12 cellular contexts compared by ENCODE assay signal in the genomic region with DNA sequence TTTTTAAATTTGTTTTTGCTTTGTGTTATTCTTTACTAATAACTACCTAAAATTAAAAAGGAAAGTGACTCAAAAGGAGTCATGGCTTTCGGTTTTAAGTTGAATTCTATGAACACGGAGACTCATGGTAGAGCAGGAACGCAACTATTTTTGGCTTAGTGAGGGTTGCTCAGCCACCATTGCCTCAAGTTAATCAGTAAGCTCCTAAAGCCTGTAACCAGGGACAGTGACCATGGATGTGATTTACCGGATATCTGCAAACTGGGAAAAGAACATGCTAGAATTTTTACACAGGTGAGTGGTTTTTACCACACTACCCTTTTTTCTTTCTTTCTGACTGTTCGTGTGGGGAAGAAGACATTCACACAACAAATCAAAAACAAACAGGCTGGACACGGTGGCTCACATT. TPM values are rescaled to one million over a fixed set of nuclear protein-coding genes. Genes with fewer than 3 reads are reported as not detected.
DNase-seq lines count a peak whose midpoint lies in the region; ATAC-seq, FAIRE-seq and TF ChIP-seq lines count a peak whose summit lies in the region.
"Had no signal": no experiment of that assay in that cellular context is flagged by ENCODE, and none has a peak within 500 bp of the region (broad histone marks: within the 10 kb centered on the region; RNA-seq: fewer than 3 reads in every experiment).

No MANE protein-coding gene starts in this region.

- H3K4me3 ChIP-seq in GM12878 (peak overlapping the region; percentile 51), endodermal cell (ENCODE audit: low read length) (no peak overlapping the region)
- H3K4me3 ChIP-seq: thoracic aorta had no signal

- FAIRE-seq in GM12878 (lab: Jason Lieb, UNC) = peak; percentile 93

- H3K36me3 ChIP-seq in GM12878 (ENCODE audit: control insufficient read depth in 2 of 2, insufficient read depth in 2 of 2, low read length in 1 of 2) = no peaks in the 10 kb centered on the region
- no peaks in the 10 kb centered on the region for H3K36me3 ChIP-seq in endodermal cell (ENCODE audit: control insufficient read depth, insufficient read depth, low read length)
- H3K36me3 ChIP-seq: thoracic aorta had no signal

- no peaks in the 10 kb centered on the region for H3K9me3 Mint-ChIP-seq in endodermal cell
- H3K9me3 Mint-ChIP-seq: activated T-helper 1 cell treated with anti-CD3 and anti-CD28 coated beads, Interleukin-12 subunit alpha, Interleukin-12 subunit beta, Interleukin-2, Interleukin-4 antibody, amounts not matched to agents 30 ng/mL and 10 ng/mL and 1 ng/mL, durations not matched to agents 14 hours and 24 hours and 36 hours; CD14-positive monocyte had no signal

- WGBS in GM12878 (ENCODE audit: insufficient coverage, insufficient replicate concordance, low lambda C conversion rate, missing lambda C conversion rate) = under 1% methylated on average over 6 of the region's 6 CpGs
- 92 to 100% methylated on average over 4 to 6 of the region's 6 CpGs for WGBS in endodermal cell (ENCODE audit: insufficient coverage in 1 of 2, insufficient read length in 1 of 2), 2 experiments

- BruUV-seq in GM12878 (replicated peaks; lab: Mats Ljungman, UMichigan) = no TSS peak

- H4K20me1 ChIP-seq in GM12878 (ENCODE audit: control insufficient read depth, insufficient read depth) = no peaks in the 10 kb centered on the region

- no peak overlapping the region for H3K4me3 Mint-ChIP-seq in endodermal cell
- H3K4me3 Mint-ChIP-seq: activated T-helper 1 cell treated with anti-CD3 and anti-CD28 coated beads, Interleukin-12 subunit alpha, Interleukin-12 subunit beta, Interleukin-2, Interleukin-4 antibody, amounts not matched to agents 30 ng/mL and 10 ng/mL and 1 ng/mL, durations not matched to agents 14 hours and 24 hours and 36 hours; CD14-positive monocyte had no signal

- CTCF ChIA-PET in GM12878 (lab: Yijun Ruan, JAX) = interaction anchor here (0.8 to 2.8 kb wide), 15 partner anchors 9 to 431 kb away, joined by 3 to 21 read pairs (median 9); a partner anchor contains a TSS

- intact Hi-C loops in GM12878 (cut with micrococcal nuclease; ENCODE audit: unreplicated experiment) = loop anchor here (2.0 to 5.0 kb wide), 4 partner anchors 58 to 438 kb away; no protein-coding TSS in a partner anchor

- RAD21 ChIA-PET in GM12878 (lab: Charles Lee; ENCODE audit: unreplicated experiment) = interaction anchor here (0.8 to 3.0 kb wide), 11 partner anchors 9 to 440 kb away, joined by 3 to 21 read pairs (median 7); no protein-coding TSS in a partner anchor

- TF ChIP-seq RAD21 in GM12878 (IDR thresholded peaks at IDR 0.05; ENCODE audit: insufficient read depth, low read depth, low read length) = no peak

- H3K27ac ChIP-seq in GM12878 (ENCODE audit: control insufficient read depth, insufficient read depth) (peak overlapping the region; percentile 83), endodermal cell (ENCODE audit: low read depth, low read length) (no peak overlapping the region)
- H3K27ac ChIP-seq: thoracic aorta had no signal

- TF ChIP-seq POLR2A in GM18505 (IDR thresholded peaks at IDR 0.05; ENCODE audit: borderline replicate concordance, extremely low read depth, insufficient read depth, insufficient read length) (no peak), GM12878 (IDR thresholded peaks at IDR 0.05; ENCODE audit: low read depth, low read length) (0 out of 2 replicates have a peak, but pooled peaks have one; percentile 19)

- H3K79me2 ChIP-seq in GM12878 (ENCODE audit: control insufficient read depth, insufficient read depth, low read length) = no peaks in the 10 kb centered on the region

- H3K27me3 ChIP-seq in GM12878 (replicated peaks in 1 of 2; ENCODE audit: control insufficient read depth in 2 of 2, insufficient read depth in 2 of 2, low read length in 1 of 2) = no peaks in the 10 kb centered on the region
- H3K27me3 ChIP-seq in endodermal cell (ENCODE audit: control insufficient read depth, insufficient read depth, low read length, poor library complexity, severe bottlenecking) = no peaks in the 10 kb centered on the region

- H3K9ac ChIP-seq in GM12878 (ENCODE audit: control insufficient read depth, insufficient read depth, low read length) = peak overlapping the region; percentile 57
- H3K9ac ChIP-seq in endodermal cell (ENCODE audit: extremely low read depth, low read length, poor library complexity, severe bottlenecking) = no peak overlapping the region

- peak; percentile 45 to 67; a peak in 3 of 4 replicates for TF ChIP-seq EP300 in GM12878 (IDR thresholded peaks at IDR 0.05; ENCODE audit: borderline replicate concordance in 1 of 2, control insufficient read depth in 1 of 2, low read depth in 2 of 2, low read length in 2 of 2)

- H3K4me2 ChIP-seq in GM12878 (ENCODE audit: control insufficient read depth, insufficient read depth) = peak overlapping the region; percentile 81

- POLR2A ChIA-PET in GM12878 (lab: Charles Lee) = interaction anchor here (1.7 kb wide), 1 partner anchor 21 kb away, joined by 6 read pairs; no protein-coding TSS in a partner anchor

- H3K36me3 Mint-ChIP-seq in endodermal cell (ENCODE audit: low read depth) = no peaks in the 10 kb centered on the region
- H3K36me3 Mint-ChIP-seq: CD14-positive monocyte had no signal

- no peak for TF ChIP-seq CTCF in GM12878 (IDR thresholded peaks at IDR 0.05 in 2 of 3, conservative IDR thresholded peaks at IDR 0.05 in 1 of 3; ENCODE audit: control insufficient read depth in 2 of 3, extremely low read depth in 1 of 3, insufficient read depth in 1 of 3, low read depth in 3 of 3, low read length in 3 of 3)
- no peak for TF ChIP-seq CTCF in endodermal cell (conservative IDR thresholded peaks at IDR 0.05)

- H3K4me1 Mint-ChIP-seq in endodermal cell = peaks cover 2% of the 10 kb centered on the region

- in situ Hi-C loops in GM12878 (cut with MboI) = no loop called here

- no peaks in the 10 kb centered on the region for H3K27me3 Mint-ChIP-seq in endodermal cell (ENCODE audit: insufficient read depth)

- DNase-seq in GM12878 (ENCODE audit: low read depth, low spot score) (peak; percentile 85), occipital lobe (lab: John Stamatoyannopoulos, UW) (no peak), endodermal cell (no peak), NCI-H1694 treated with DMSO at 0.1 percent for 48 hours (lab: John Stamatoyannopoulos, UW) (no peak), medulla oblongata (ENCODE audit: extremely low spot score) (no peak)
- DNase-seq: NCI-H1105 had no signal

- H2AFZ ChIP-seq in GM12878 (ENCODE audit: control insufficient read depth, low read depth, low read length) = peak overlapping the region; percentile 13

- H3K4me1 ChIP-seq in GM12878 (ENCODE audit: control insufficient read depth, insufficient read depth, low read length) (peaks cover 17% of the 10 kb centered on the region), endodermal cell (ENCODE audit: control insufficient read depth, insufficient read depth, low read length) (no peaks in the 10 kb centered on the region)

- H3K9me3 ChIP-seq in GM12878 (replicated peaks; ENCODE audit: control insufficient read depth, insufficient read depth, low read length) = no peaks in the 10 kb centered on the region; the same call in 2 of the 3 replicates
- H3K9me3 ChIP-seq in endodermal cell (ENCODE audit: control insufficient read depth, low read length) = no peaks in the 10 kb centered on the region
- H3K9me3 ChIP-seq: thoracic aorta had no signal

- ATAC-seq in GM18505 (IDR thresholded peaks at IDR 0.05; ENCODE audit: unreplicated experiment) (peak; percentile 71), GM19467 (IDR thresholded peaks at IDR 0.05; ENCODE audit: unreplicated experiment) (peak; percentile 85), HG02970 (IDR thresholded peaks at IDR 0.05; ENCODE audit: low FRiP score, unreplicated experiment) (peak; percentile 63), GM12878 (peak; percentile 92)

- H3K27ac Mint-ChIP-seq in endodermal cell = no peak overlapping the region
- H3K27ac Mint-ChIP-seq: activated T-helper 1 cell treated with anti-CD3 and anti-CD28 coated beads, Interleukin-12 subunit alpha, Interleukin-12 subunit beta, Interleukin-2, Interleukin-4 antibody, amounts not matched to agents 30 ng/mL and 10 ng/mL and 1 ng/mL, durations not matched to agents 14 hours and 24 hours and 36 hours had no signal

- SMC1A ChIA-PET in GM12878 (lab: Charles Lee; ENCODE audit: uncharacterized antibody, unreplicated experiment) = interaction anchor here (0.8 to 2.6 kb wide), 18 partner anchors 17 to 273 kb away, joined by 3 to 17 read pairs (median 3); a partner anchor contains a TSS

TF ChIP-seq in GM12878, 131 proteins besides CTCF, POLR2A, EP300 and RAD21 (continues in another document):
- TF ChIP-seq STAT3 (IDR thresholded peaks at IDR 0.05; ENCODE audit: low read depth, low read length) (0 out of 2 replicates have a peak, but pooled peaks have one; percentile 26), MTA2 (IDR thresholded peaks at IDR 0.05; ENCODE audit: low read depth) (peak; percentile 76; the same call in 1 of the 2 replicates)
- TF ChIP-seq, protein P1, sequence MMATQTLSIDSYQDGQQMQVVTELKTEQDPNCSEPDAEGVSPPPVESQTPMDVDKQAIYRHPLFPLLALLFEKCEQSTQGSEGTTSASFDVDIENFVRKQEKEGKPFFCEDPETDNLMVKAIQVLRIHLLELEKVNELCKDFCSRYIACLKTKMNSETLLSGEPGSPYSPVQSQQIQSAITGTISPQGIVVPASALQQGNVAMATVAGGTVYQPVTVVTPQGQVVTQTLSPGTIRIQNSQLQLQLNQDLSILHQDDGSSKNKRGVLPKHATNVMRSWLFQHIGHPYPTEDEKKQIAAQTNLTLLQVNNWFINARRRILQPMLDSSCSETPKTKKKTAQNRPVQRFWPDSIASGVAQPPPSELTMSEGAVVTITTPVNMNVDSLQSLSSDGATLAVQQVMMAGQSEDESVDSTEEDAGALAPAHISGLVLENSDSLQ (IDR thresholded peaks at IDR 0.05) = no peak; the same call in 1 of the 2 replicates

RNA-seq across cellular contexts. Expression of a gene that starts 11.8 kb away (rescaled TPM):
- total RNA-seq in GM12878 (2013; cell fraction: nucleolus; rRNA removed) = 14.9 and 17.1 TPM in 2 replicates
- 61.1 and 71.6 TPM in 2 replicates for total RNA-seq in GM12878 (2014; rRNA removed)
- 51.1 and 54.0 TPM in 2 replicates for total RNA-seq in GM12878 (2014; rRNA removed; fragmentation: Illumina TruSeq; extraction: Trizol)
- total RNA-seq in GM12878 (2021) = 58.3 and 61.4 TPM in 2 replicates
- polyA plus RNA-seq in GM12878 (2011; ENCODE audit: low read depth) = 50.0 TPM
- polyA plus RNA-seq in GM12878 (2011; rRNA removed) = 0.97 and 2.5 TPM in 2 replicates
- 2.2 and 2.6 TPM in 2 replicates for polyA plus RNA-seq in GM12878 (2011; cell fraction: cytosol; rRNA removed)
- polyA plus RNA-seq in GM12878 (2011; cell fraction: nucleus; rRNA removed) = 2.5 and 2.6 TPM in 2 replicates
- 58.3 and 69.9 TPM in 2 replicates for polyA plus RNA-seq in GM12878 (2012)
- 59.1 and 62.6 TPM in 2 replicates for polyA plus RNA-seq in GM12878 (2014; fragmentation: Illumina TruSeq; extraction: Trizol)
- 10 to 100 TPM; 39.8 to 46.1 TPM for polyA plus RNA-seq in GM12878 (2014; fragmentation: Nextera tagmentation; extraction: Ambion mirVana)
- polyA plus RNA-seq in GM12878 (2014; rRNA removed) = 65.8 and 70.5 TPM in 2 replicates
- polyA plus RNA-seq in GM12878 (2016; fragmentation: Nextera tagmentation; extraction: Ambion mirVana) = 10 to 100 TPM; 40.4 to 44.2 TPM
- 2.0 and 2.6 TPM in 2 replicates for polyA minus RNA-seq in GM12878 (2011; rRNA and poly(A)+ RNA removed)
- 1.5 and 1.6 TPM in 2 replicates for polyA minus RNA-seq in GM12878 (2011; cell fraction: cytosol; rRNA and poly(A)+ RNA removed)
- polyA minus RNA-seq in GM12878 (2011; cell fraction: nucleus; rRNA and poly(A)+ RNA removed) = 2.2 and 5.4 TPM in 2 replicates
- total RNA-seq in occipital lobe = 2.7 TPM
- total RNA-seq in endodermal cell = 10 to 100 TPM; 17.3 to 18.6 TPM
- 4.2 TPM for polyA plus RNA-seq in endodermal cell (2013, experiment 1 of 2)
- polyA plus RNA-seq in endodermal cell (2013, experiment 2 of 2) = 4.1 TPM
